10 cellular contexts compared by ENCODE assay signal in the genomic region with DNA sequence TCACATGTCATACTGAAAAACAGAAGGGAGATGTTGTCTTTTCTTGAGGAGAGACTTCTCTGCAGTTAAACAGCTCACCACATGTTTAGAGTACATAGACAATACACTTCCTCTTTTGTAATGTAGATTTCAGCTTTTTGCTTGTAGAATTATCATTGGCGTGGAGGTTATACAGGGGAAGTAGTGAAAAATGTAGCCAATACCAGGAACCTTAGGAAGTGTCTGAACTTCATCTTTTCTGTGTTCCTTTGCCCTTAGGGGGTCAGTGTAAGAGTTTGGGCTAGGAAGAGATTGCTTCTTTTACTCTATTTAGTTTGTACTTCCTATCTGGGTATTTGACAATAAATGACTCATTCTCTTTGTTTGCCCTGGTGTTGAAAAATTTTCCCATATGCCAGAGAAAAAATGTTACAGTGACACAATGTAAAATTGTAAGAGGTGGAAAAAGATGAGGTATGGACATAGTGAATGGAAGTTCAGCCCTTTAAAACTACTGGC. TPM values are rescaled to one million over a fixed set of nuclear protein-coding genes. Genes with fewer than 3 reads are reported as not detected.
DNase-seq lines count a peak whose midpoint lies in the region; ATAC-seq and TF ChIP-seq lines count a peak whose summit lies in the region.
"Had no signal": no experiment of that assay in that cellular context is flagged by ENCODE, and none has a peak within 500 bp of the region (broad histone marks: within the 10 kb centered on the region; RNA-seq: fewer than 3 reads in every experiment).

No MANE protein-coding gene starts in this region.

- H3K4me1 Mint-ChIP-seq in activated CD4-positive, alpha-beta memory T cell treated with anti-CD3 and anti-CD28 coated beads for 36 hours (ENCODE audit: low read depth), result no peaks in the 10 kb centered on the region
- no peaks in the 10 kb centered on the region for H3K4me1 Mint-ChIP-seq in stimulated activated effector memory CD8-positive, alpha-beta T cell treated with anti-CD3 and anti-CD28 coated beads, Interleukin-12 subunit alpha, Interleukin-12 subunit beta, amount 100 ng/mL, for 72 hours

- POLR2A ChIA-PET in activated CD4-positive, alpha-beta memory T cell treated with anti-CD3 and anti-CD28 coated beads for 36 hours (lab: Charles Lee), result no interaction called here
- POLR2A ChIA-PET in GM10248 (lab: Yijun Ruan, JAX), result no interaction called here

- H3K4me2 ChIP-seq in KMS-11, result peak overlapping the region; percentile 84; the same call in 1 of the 2 replicates

- no peak overlapping the region for H3K4me3 ChIP-seq in KMS-11 (IDR thresholded peaks at IDR 0.05; ENCODE audit: insufficient read depth, low read depth, low read length)

- no peak overlapping the region for H3K27ac Mint-ChIP-seq in activated CD4-positive, alpha-beta memory T cell treated with anti-CD3 and anti-CD28 coated beads for 36 hours
- no peak overlapping the region for H3K27ac Mint-ChIP-seq in stimulated activated effector memory CD8-positive, alpha-beta T cell treated with anti-CD3 and anti-CD28 coated beads, Interleukin-12 subunit alpha, Interleukin-12 subunit beta, amount 100 ng/mL, for 72 hours
- H3K27ac Mint-ChIP-seq: T-helper 1 cell treated with Interleukin-12 subunit alpha and Interleukin-12 subunit beta and Interleukin-4 antibody, amounts not matched to agents 30 μg/mL and 1 μg/mL, for 36 hours had no signal

- no peaks in the 10 kb centered on the region for H4K20me1 ChIP-seq in KMS-11 (ENCODE audit: insufficient read depth)

- no peak for TF ChIP-seq CTCF in AG09319 (IDR thresholded peaks at IDR 0.05; ENCODE audit: low read depth, low read length)
- no peak for TF ChIP-seq CTCF in KMS-11 (conservative IDR thresholded peaks at IDR 0.05; ENCODE audit: low read depth, low read length)
- TF ChIP-seq CTCF in GM10248 (IDR thresholded peaks at IDR 0.05; ENCODE audit: control extremely low read depth, extremely low read depth, low read depth, missing control alignments), result no peak

- peak; percentile 90 for ATAC-seq in GM21526 (IDR thresholded peaks at IDR 0.05; ENCODE audit: low FRiP score, unreplicated experiment)
- ATAC-seq in stimulated activated effector memory CD8-positive, alpha-beta T cell treated with anti-CD3 and anti-CD28 coated beads, Interleukin-12 subunit alpha, Interleukin-12 subunit beta, amount 100 ng/mL, for 72 hours, result no peak

- CTCF ChIA-PET in activated CD4-positive, alpha-beta memory T cell treated with anti-CD3 and anti-CD28 coated beads for 36 hours (lab: Charles Lee), result interaction anchor here (0.6 to 0.9 kb wide), 3 partner anchors 21 to 217 kb away, joined by 3 read pairs; a partner anchor contains a TSS
- CTCF ChIA-PET in GM10248 (lab: Yijun Ruan, JAX), result interaction anchor here (0.7 to 5.3 kb wide), 3 partner anchors 16 to 216 kb away, joined by 3 to 40 read pairs (median 9); a partner anchor contains a TSS

- intact Hi-C loops in activated CD4-positive, alpha-beta memory T cell treated with anti-CD3 and anti-CD28 coated beads for 36 hours (cut with micrococcal nuclease), result loop anchor here (5.0 kb wide), 1 partner anchor 212 kb away; no protein-coding TSS in a partner anchor

- no peaks in the 10 kb centered on the region for H3K79me2 ChIP-seq in KMS-11 (ENCODE audit: insufficient read depth, low read depth)

- no peaks in the 10 kb centered on the region for H3K36me3 Mint-ChIP-seq in activated CD4-positive, alpha-beta memory T cell treated with anti-CD3 and anti-CD28 coated beads for 36 hours
- no peaks in the 10 kb centered on the region for H3K36me3 Mint-ChIP-seq in stimulated activated effector memory CD8-positive, alpha-beta T cell treated with anti-CD3 and anti-CD28 coated beads, Interleukin-12 subunit alpha, Interleukin-12 subunit beta, amount 100 ng/mL, for 72 hours

- H3K36me3 ChIP-seq in KMS-11 (ENCODE audit: insufficient read depth), result no peaks in the 10 kb centered on the region

- H3K9ac ChIP-seq in KMS-11, result no peak overlapping the region

- H3K9me3 Mint-ChIP-seq in activated CD4-positive, alpha-beta memory T cell treated with anti-CD3 and anti-CD28 coated beads for 36 hours, result no peaks in the 10 kb centered on the region
- H3K9me3 Mint-ChIP-seq in stimulated activated effector memory CD8-positive, alpha-beta T cell treated with anti-CD3 and anti-CD28 coated beads, Interleukin-12 subunit alpha, Interleukin-12 subunit beta, amount 100 ng/mL, for 72 hours, result no peaks in the 10 kb centered on the region
- H3K9me3 Mint-ChIP-seq: T-helper 1 cell treated with Interleukin-12 subunit alpha and Interleukin-12 subunit beta and Interleukin-4 antibody, amounts not matched to agents 30 μg/mL and 1 μg/mL, for 36 hours had no signal

- no peak overlapping the region for H2AFZ ChIP-seq in KMS-11 (ENCODE audit: low read depth)

- DNase-seq in AG09319 (ENCODE audit: extremely low read depth, low read depth) (peak; percentile 41), fibroblast of gingiva (ENCODE audit: low read depth) (peak; percentile 71), hepatic stellate cell (ENCODE audit: low spot score) (no peak), GM10248 (ENCODE audit: extremely low spot score) (no peak)
- no peak for DNase-seq in activated CD4-positive, alpha-beta memory T cell treated with anti-CD3 and anti-CD28 coated beads for 36 hours
- DNase-seq in stimulated activated effector memory CD8-positive, alpha-beta T cell treated with anti-CD3 and anti-CD28 coated beads, Interleukin-12 subunit alpha, Interleukin-12 subunit beta, amount 100 ng/mL, for 72 hours (ENCODE audit: low spot score in 2 of 2), result no peak
- DNase-seq: left cardiac atrium had no signal

- no peak overlapping the region for H3K4me3 Mint-ChIP-seq in activated CD4-positive, alpha-beta memory T cell treated with anti-CD3 and anti-CD28 coated beads for 36 hours
- no peak overlapping the region for H3K4me3 Mint-ChIP-seq in stimulated activated effector memory CD8-positive, alpha-beta T cell treated with anti-CD3 and anti-CD28 coated beads, Interleukin-12 subunit alpha, Interleukin-12 subunit beta, amount 100 ng/mL, for 72 hours
- H3K4me3 Mint-ChIP-seq: T-helper 1 cell treated with Interleukin-12 subunit alpha and Interleukin-12 subunit beta and Interleukin-4 antibody, amounts not matched to agents 30 μg/mL and 1 μg/mL, for 36 hours had no signal

- peaks cover 9% of the 10 kb centered on the region for H3K27me3 Mint-ChIP-seq in activated CD4-positive, alpha-beta memory T cell treated with anti-CD3 and anti-CD28 coated beads for 36 hours

- H3K4me1 ChIP-seq in KMS-11 (ENCODE audit: low read depth, poor library complexity, severe bottlenecking), result peaks cover 80% of the 10 kb centered on the region

- no peak overlapping the region for H3K27ac ChIP-seq in KMS-11

- no peaks in the 10 kb centered on the region for H3K27me3 ChIP-seq in KMS-11 (ENCODE audit: insufficient read depth, low read depth)

RNA-seq across cellular contexts. Expression of a gene that starts 21.0 kb away (rescaled TPM):
- under 1 TPM; 0.05 to 0.10 TPM for total RNA-seq in activated CD4-positive, alpha-beta memory T cell treated with anti-CD3 and anti-CD28 coated beads for 36 hours

RNA-seq across cellular contexts. Expression of a gene that starts 35.6 kb away (rescaled TPM):
- under 1 TPM; 0.59 to 0.87 TPM for total RNA-seq in activated CD4-positive, alpha-beta memory T cell treated with anti-CD3 and anti-CD28 coated beads for 36 hours

RNA-seq across cellular contexts. Expression of a gene that starts 36.0 kb away (rescaled TPM):
- total RNA-seq in activated CD4-positive, alpha-beta memory T cell treated with anti-CD3 and anti-CD28 coated beads for 36 hours, result 1 to 10 TPM; 3.9 TPM

Comparison
In these comparisons a context has a peak if more than half of its experiments do, and no peak if none do; other contexts are left out.
1. DNase-seq: peak in AG09319 (single experiment) and fibroblast of gingiva (single experiment); none in activated CD4-positive, alpha-beta memory T cell treated with anti-CD3 and anti-CD28 coated beads for 36 hours (single experiment), stimulated activated effector memory CD8-positive, alpha-beta T cell treated with anti-CD3 and anti-CD28 coated beads, Interleukin-12 subunit alpha, Interleukin-12 subunit beta, amount 100 ng/mL, for 72 hours (0 of 2), hepatic stellate cell (single experiment) and GM10248 (single experiment).